8 cellular contexts compared by ENCODE assay signal in genomic region chr16:75464130-75464918, GRCh38. TPM values are rescaled to one million over a fixed set of nuclear protein-coding genes. Genes with fewer than 3 reads are reported as not detected.
DNase-seq lines count a peak whose midpoint lies in the region; ATAC-seq lines count a peak whose summit lies in the region.

TSS of gene TMEM170A (minus strand) at chr16:75464689. CDS start at chr16:75464600, 89 bp downstream.

- ATAC-seq in GM21360 (IDR thresholded peaks at IDR 0.05; ENCODE audit: unreplicated experiment) = peak; percentile 94

- DNase-seq in Caki2 (ENCODE audit: low read depth) = peak; percentile 99
- DNase-seq in HT1080 (ENCODE audit: low read depth) = peak; percentile 99
- DNase-seq in NOMO-1 (lab: John Stamatoyannopoulos, UW; ENCODE audit: unreplicated experiment in 2 of 2) = peak; percentile 98 to 99
- DNase-seq in effector memory CD4-positive, alpha-beta T cell = peak; percentile 96 to 97 (median 96)
- peak; percentile 99 for DNase-seq in medulla oblongata (ENCODE audit: extremely low spot score)
- peak; percentile 97 for DNase-seq in stimulated activated CD8-positive, alpha-beta memory T cell treated with anti-CD3 and anti-CD28 coated beads, Interleukin-12 subunit alpha, Interleukin-12 subunit beta, amount 100 ng/mL, for 1 hour (ENCODE audit: low read depth)

- peaks cover 9% of the 10 kb centered on the region for H3K4me1 ChIP-seq in effector memory CD4-positive, alpha-beta T cell (ENCODE audit: control insufficient read depth, insufficient read depth, low read length, poor library complexity, severe bottlenecking)

- in situ Hi-C loops in Caki2 (cut with HindIII; ENCODE audit: low pct_unique_long_range_greater_than_20kb, low sequenced_read_pairs) = no loop called here

- POLR2A ChIA-PET in activated CD8-positive, alpha-beta memory T cell treated with anti-CD3 and anti-CD28 coated beads for 36 hours (lab: Charles Lee) = interaction anchor here (0.6 to 1.4 kb wide), 5 partner anchors 31 to 183 kb away, joined by 3 to 7 read pairs (median 4); partner anchors contain the start of genes CFDP1, KARS1 and TERF2IP

- H3K9me3 ChIP-seq in effector memory CD4-positive, alpha-beta T cell (ENCODE audit: control insufficient read depth, low read length) = no peaks in the 10 kb centered on the region

- H3K27me3 ChIP-seq in effector memory CD4-positive, alpha-beta T cell (replicated peaks; ENCODE audit: control insufficient read depth, insufficient read depth, low read length, poor library complexity, severe bottlenecking) = no peaks in the 10 kb centered on the region

- no peaks in the 10 kb centered on the region for H3K36me3 ChIP-seq in effector memory CD4-positive, alpha-beta T cell (ENCODE audit: control insufficient read depth, insufficient read depth, low read length)

- peak within 1 kb of the TSS; percentile 98 for H3K27ac ChIP-seq in effector memory CD4-positive, alpha-beta T cell (ENCODE audit: insufficient read depth, low read length, poor library complexity, severe bottlenecking)

- H3K4me3 ChIP-seq in effector memory CD4-positive, alpha-beta T cell (ENCODE audit: insufficient read depth, low read depth, low read length, poor library complexity, severe bottlenecking) = peak within 1 kb of the TSS; percentile 85

- CTCF ChIA-PET in activated CD8-positive, alpha-beta memory T cell treated with anti-CD3 and anti-CD28 coated beads for 36 hours (lab: Charles Lee) = interaction anchor here (0.6 to 2.8 kb wide), 14 partner anchors 10 to 856 kb away, joined by 3 to 18 read pairs (median 4); partner anchors contain the start of genes CFDP1, KARS1 and TERF2IP

RNA-seq across cellular contexts. Expression of gene TMEM170A, which starts in this region (rescaled TPM):
- 14.9 and 22.5 TPM in 2 replicates for total RNA-seq in Caki2 (2014; rRNA removed; shearing (Covaris generic); ENCODE audit: low replicate concordance)
- total RNA-seq in HT1080 (2014; rRNA removed; shearing (Covaris generic)) = 15.3 and 18.9 TPM in 2 replicates
- 16.0 and 16.2 TPM in 2 replicates for polyA plus RNA-seq in HT1080 (2015; cell fraction: cytosol; rRNA removed)
- 16.0 and 18.7 TPM in 2 replicates for polyA plus RNA-seq in HT1080 (2015; cell fraction: nucleus; rRNA removed)
- total RNA-seq in activated CD8-positive, alpha-beta memory T cell treated with anti-CD3 and anti-CD28 coated beads for 36 hours = 10 to 100 TPM; 38.0 to 42.7 TPM

Comparison
In these comparisons a context has a peak if more than half of its experiments do, and no peak if none do; other contexts are left out.
1. Peak in every context shown above with its lines: DNase-seq, ATAC-seq, H3K4me3 ChIP-seq and H3K27ac ChIP-seq.